17 cellular contexts compared by ENCODE assay signal in the genomic region with DNA sequence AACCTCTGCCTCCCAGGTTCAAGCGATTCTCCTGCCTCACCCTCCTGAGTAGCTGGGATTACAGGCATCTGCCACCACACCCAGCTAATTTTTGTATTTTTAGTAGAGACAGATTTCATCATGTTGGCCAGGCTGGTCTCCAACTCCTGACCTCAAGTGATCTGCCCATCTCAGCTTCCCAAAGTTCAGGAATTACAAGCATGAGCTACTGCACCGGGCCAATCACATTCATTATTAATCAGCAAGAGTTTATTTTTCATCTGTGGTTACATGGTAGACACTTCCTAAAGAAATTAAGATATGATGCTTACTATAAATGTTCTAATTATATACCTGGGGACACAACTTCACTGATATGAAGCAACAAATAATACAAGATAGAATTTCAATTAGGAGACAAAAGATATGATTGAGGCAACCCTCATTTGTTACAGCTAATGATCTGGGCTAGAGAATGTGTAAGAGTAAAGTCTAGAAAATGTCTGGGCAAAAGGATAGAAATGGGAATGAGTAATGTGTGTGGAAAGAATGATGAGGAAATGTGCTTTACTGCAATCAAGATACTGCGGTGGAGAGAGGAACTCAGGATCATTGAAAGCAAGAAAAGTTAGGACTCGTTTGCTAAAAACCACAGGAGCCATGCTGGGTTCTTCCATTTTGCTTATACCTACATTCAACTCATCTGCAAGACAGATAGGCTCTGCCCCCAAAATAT.
"Had no signal": no experiment of that assay in that cellular context is flagged by ENCODE, and none has a peak within 500 bp of the region (broad histone marks: within the 10 kb centered on the region; RNA-seq: fewer than 3 reads in every experiment).

No MANE protein-coding gene starts in this region.

- H3K9me3 ChIP-seq: ascending aorta, pancreas, transverse colon, vagina had no signal

- H3K27ac Mint-ChIP-seq: activated naive CD4-positive, alpha-beta T cell treated with anti-CD3 and anti-CD28 coated beads for 36 hours; activated naive CD8-positive, alpha-beta T cell treated with anti-CD3 and anti-CD28 coated beads, Interleukin-2, amount 50 U/mL, for 24 hours; activated T-helper 2 cell treated with anti-CD3 and anti-CD28 coated beads, Interferon-gamma antibody, Interleukin-2, Interleukin-4, amounts not matched to agents 10 μg/mL and 5 μg/mL and 100 μg/mL, durations not matched to agents 14 hours and 24 hours and 36 hours; naive B cell; stimulated activated naive B cell treated with anti-CD40 and anti-IgM and Interleukin-4, amounts not matched to agents 10 μg/mL and 1 μg/mL and 100 μg/mL, for 72 hours had no signal

- H3K4me3 ChIP-seq: ascending aorta, lung, pancreas, transverse colon, vagina had no signal

- H3K27me3 Mint-ChIP-seq: activated naive CD8-positive, alpha-beta T cell treated with anti-CD3 and anti-CD28 coated beads, Interleukin-2, amount 50 U/mL, for 24 hours; naive B cell; stimulated activated naive B cell treated with anti-CD40 and anti-IgM and Interleukin-4, amounts not matched to agents 10 μg/mL and 1 μg/mL and 100 μg/mL, for 72 hours had no signal

- DNase-seq: activated CD4-positive, CD25-positive, alpha-beta regulatory T cell treated with anti-CD3 and anti-CD28 coated beads, Interleukin-2, amount 50 U/mL, for 72 hours; activated naive CD4-positive, alpha-beta T cell treated with anti-CD3 and anti-CD28 coated beads for 36 hours; activated naive CD8-positive, alpha-beta T cell treated with anti-CD3 and anti-CD28 coated beads, Interleukin-2, amount 50 U/mL, for 24 hours; activated T-cell treated with anti-CD3 and anti-CD28 coated beads for 4 hours; head of caudate nucleus; left colon; midbrain; naive B cell; pancreas; stimulated activated CD4-positive, alpha-beta T cell treated with anti-CD3 and anti-CD28 coated beads, Interleukin-2, amount 100 ng/mL, for 48 hours; stimulated activated naive B cell treated with anti-CD40 and anti-IgM and Interleukin-4, amounts not matched to agents 10 μg/mL and 1 μg/mL and 100 μg/mL, for 72 hours; transverse colon had no signal

- H3K27ac ChIP-seq: ascending aorta, pancreas, transverse colon, vagina had no signal

- H3K36me3 Mint-ChIP-seq: naive B cell; stimulated activated naive B cell treated with anti-CD40 and anti-IgM and Interleukin-4, amounts not matched to agents 10 μg/mL and 1 μg/mL and 100 μg/mL, for 72 hours had no signal

- H3K27me3 ChIP-seq: ascending aorta, pancreas, transverse colon, vagina had no signal

- H3K4me1 ChIP-seq: ascending aorta, pancreas, transverse colon, vagina had no signal

- H3K4me3 Mint-ChIP-seq: activated naive CD4-positive, alpha-beta T cell treated with anti-CD3 and anti-CD28 coated beads for 36 hours; activated naive CD8-positive, alpha-beta T cell treated with anti-CD3 and anti-CD28 coated beads, Interleukin-2, amount 50 U/mL, for 24 hours; naive B cell; stimulated activated naive B cell treated with anti-CD40 and anti-IgM and Interleukin-4, amounts not matched to agents 10 μg/mL and 1 μg/mL and 100 μg/mL, for 72 hours had no signal

- H3K36me3 ChIP-seq: ascending aorta, pancreas, transverse colon, vagina had no signal

- ATAC-seq: activated naive CD8-positive, alpha-beta T cell treated with anti-CD3 and anti-CD28 coated beads, Interleukin-2, amount 50 U/mL, for 24 hours; esophagus mucosa; left colon; stimulated activated naive B cell treated with anti-CD40 and anti-IgM and Interleukin-4, amounts not matched to agents 10 μg/mL and 1 μg/mL and 100 μg/mL, for 72 hours had no signal

- H3K4me1 Mint-ChIP-seq: activated naive CD8-positive, alpha-beta T cell treated with anti-CD3 and anti-CD28 coated beads, Interleukin-2, amount 50 U/mL, for 24 hours; naive B cell; stimulated activated naive B cell treated with anti-CD40 and anti-IgM and Interleukin-4, amounts not matched to agents 10 μg/mL and 1 μg/mL and 100 μg/mL, for 72 hours had no signal
